Comparison of ENCODE assay signal across 32 cellular contexts in the genomic region with DNA sequence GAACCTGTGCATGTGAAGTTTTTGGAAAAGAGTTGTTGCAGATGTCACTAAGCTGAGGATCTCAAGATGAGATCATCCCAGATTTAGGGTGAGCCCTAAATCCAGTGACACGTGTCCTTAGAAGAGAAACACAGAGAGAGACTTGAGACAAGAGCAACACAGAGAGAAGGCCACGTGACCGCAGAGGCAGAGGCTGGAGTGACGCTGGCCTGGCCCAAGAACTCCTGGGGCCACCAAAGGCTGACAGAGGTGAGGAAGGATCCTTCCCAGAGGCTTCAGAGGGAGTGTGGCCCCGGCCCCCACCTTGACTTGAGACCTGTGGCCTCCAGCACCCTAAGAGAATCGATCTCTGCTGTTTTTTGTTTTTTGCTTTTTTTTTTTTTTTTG. TPM values are rescaled to one million over a fixed set of nuclear protein-coding genes. Genes with fewer than 3 reads are reported as not detected.
DNase-seq lines count a peak whose midpoint lies in the region; ATAC-seq and TF ChIP-seq lines count a peak whose summit lies in the region.
"Had no signal": no experiment of that assay in that cellular context is flagged by ENCODE, and none has a peak within 500 bp of the region (broad histone marks: within the 10 kb centered on the region; RNA-seq: fewer than 3 reads in every experiment).

No MANE protein-coding gene starts in this region.

- H3K36me3 ChIP-seq in CD8-positive, alpha-beta T cell (ENCODE audit: insufficient read depth, low read length) = no peaks in the 10 kb centered on the region
- H3K36me3 ChIP-seq: esophagus muscularis mucosa, gastroesophageal sphincter, sigmoid colon, SJCRH30, thoracic aorta, WERI-Rb-1 had no signal

- H3K27ac Mint-ChIP-seq in activated CD8-positive, alpha-beta T cell treated with anti-CD3 and anti-CD28 coated beads, Interleukin-2, amount 10 ng/mL, durations not matched to agents 7 days and 5 days = peak overlapping the region; percentile 73
- no peak overlapping the region for H3K27ac Mint-ChIP-seq in activated CD8-positive, alpha-beta T cell treated with anti-CD3 and anti-CD28 coated beads for 36 hours
- H3K27ac Mint-ChIP-seq in CD8-positive, alpha-beta T cell = peak overlapping the region; percentile 87
- peak overlapping the region; percentile 75 for H3K27ac Mint-ChIP-seq in activated naive CD8-positive, alpha-beta T cell
- peak overlapping the region; percentile 92 to 96 for H3K27ac Mint-ChIP-seq in natural killer cell
- H3K27ac Mint-ChIP-seq: GM23338 had no signal

- H3K27me3 ChIP-seq in CD8-positive, alpha-beta T cell (ENCODE audit: insufficient read depth, low read length) = no peaks in the 10 kb centered on the region
- H3K27me3 ChIP-seq: esophagus muscularis mucosa, sigmoid colon had no signal

- no peaks in the 10 kb centered on the region for H3K9me3 Mint-ChIP-seq in activated CD8-positive, alpha-beta T cell treated with anti-CD3 and anti-CD28 coated beads, Interleukin-2, amount 10 ng/mL, durations not matched to agents 7 days and 5 days (ENCODE audit: insufficient read depth)
- H3K9me3 Mint-ChIP-seq in activated CD8-positive, alpha-beta T cell treated with anti-CD3 and anti-CD28 coated beads for 36 hours = no peaks in the 10 kb centered on the region
- no peaks in the 10 kb centered on the region for H3K9me3 Mint-ChIP-seq in CD8-positive, alpha-beta T cell
- no peaks in the 10 kb centered on the region for H3K9me3 Mint-ChIP-seq in activated naive CD8-positive, alpha-beta T cell (ENCODE audit: low read depth)
- no peaks in the 10 kb centered on the region for H3K9me3 Mint-ChIP-seq in natural killer cell
- H3K9me3 Mint-ChIP-seq: GM23338 had no signal

- intact Hi-C loops in activated CD8-positive, alpha-beta T cell treated with anti-CD3 and anti-CD28 coated beads for 36 hours (cut with micrococcal nuclease) = no loop called here
- intact Hi-C loops in CD8-positive, alpha-beta T cell (cut with DNase I, micrococcal nuclease) = loop anchor here in 1 of 2 experiments (10.0 kb wide), 1 partner anchor 1778 kb away; a partner anchor contains a TSS
- intact Hi-C loops in natural killer cell (cut with micrococcal nuclease) = loop anchor here (10.0 kb wide), 1 partner anchor 248 kb away; a partner anchor contains a TSS

- no peak overlapping the region for H3K4me3 ChIP-seq in CD8-positive, alpha-beta T cell (ENCODE audit: low read depth, low read length)
- H3K4me3 ChIP-seq: esophagus muscularis mucosa, gastroesophageal sphincter, GM23338, PC-9, sigmoid colon, SJCRH30, thoracic aorta had no signal

- H3K9me3 ChIP-seq in CD8-positive, alpha-beta T cell (ENCODE audit: low read length) = no peaks in the 10 kb centered on the region
- H3K9me3 ChIP-seq: esophagus muscularis mucosa, gastroesophageal sphincter, sigmoid colon, SJCRH30, thoracic aorta had no signal

- H3K4me1 ChIP-seq in CD8-positive, alpha-beta T cell (ENCODE audit: insufficient read depth, low read length) = peaks cover 42% of the 10 kb centered on the region
- H3K4me1 ChIP-seq: SJCRH30 had no signal

- H3K27ac ChIP-seq in CD8-positive, alpha-beta T cell (ENCODE audit: low read depth, low read length) = peak overlapping the region; percentile 9
- H3K27ac ChIP-seq: C4-2B, esophagus muscularis mucosa, gastroesophageal sphincter, PC-9, sigmoid colon, SJCRH30, thoracic aorta, WERI-Rb-1 had no signal

- POLR2A ChIA-PET in activated CD8-positive, alpha-beta T cell treated with anti-CD3 and anti-CD28 coated beads, Interleukin-2, amount 10 ng/mL, durations not matched to agents 7 days and 5 days (lab: Charles Lee) = no interaction called here
- POLR2A ChIA-PET in activated CD8-positive, alpha-beta T cell treated with anti-CD3 and anti-CD28 coated beads for 36 hours (lab: Charles Lee) = interaction anchor here (2.1 kb wide), 1 partner anchor 46 kb away, joined by 7 read pairs; no protein-coding TSS in a partner anchor
- POLR2A ChIA-PET in CD8-positive, alpha-beta T cell (lab: Charles Lee) = interaction anchor here (1.3 to 3.0 kb wide), 3 partner anchors 10 to 20 kb away, joined by 3 to 11 read pairs (median 3); a partner anchor contains a TSS

- DNase-seq in activated CD8-positive, alpha-beta T cell treated with anti-CD3 and anti-CD28 coated beads, Interleukin-2, amount 10 ng/mL, durations not matched to agents 7 days and 5 days = no peak
- DNase-seq in activated CD8-positive, alpha-beta T cell treated with anti-CD3 and anti-CD28 coated beads for 36 hours = no peak
- DNase-seq in CD8-positive, alpha-beta T cell = no peak
- DNase-seq in natural killer cell = no peak
- DNase-seq in DMS53 treated with DMSO at 0.1 percent for 48 hours (lab: John Stamatoyannopoulos, UW; ENCODE audit: unreplicated experiment) = no peak
- no peak for DNase-seq in left lobe of liver (ENCODE audit: low spot score)
- DNase-seq: activated effector memory CD4-positive, alpha-beta T cell treated with anti-CD3 and anti-CD28 coated beads, Interleukin-2, amount 50 U/mL, for 16 hours; DMS153; effector CD4-positive, alpha-beta T cell; GDM1; KG1; NCI-H187; NCI-H2227 treated with DMSO at 0.1 percent for 48 hours; NCI-H774; PC-9; sigmoid colon; SJCRH30; WERI-Rb-1 had no signal

- peaks cover 70% of the 10 kb centered on the region for H3K4me1 Mint-ChIP-seq in activated CD8-positive, alpha-beta T cell treated with anti-CD3 and anti-CD28 coated beads, Interleukin-2, amount 10 ng/mL, durations not matched to agents 7 days and 5 days (ENCODE audit: low read depth)
- peaks cover 35% of the 10 kb centered on the region for H3K4me1 Mint-ChIP-seq in activated CD8-positive, alpha-beta T cell treated with anti-CD3 and anti-CD28 coated beads for 36 hours (ENCODE audit: low read depth)
- peaks cover 46% of the 10 kb centered on the region for H3K4me1 Mint-ChIP-seq in CD8-positive, alpha-beta T cell (ENCODE audit: low read depth)
- H3K4me1 Mint-ChIP-seq in activated naive CD8-positive, alpha-beta T cell (ENCODE audit: low read depth) = peaks cover 37% of the 10 kb centered on the region
- H3K4me1 Mint-ChIP-seq in natural killer cell = peaks cover 43 to 51% of the 10 kb centered on the region in 2 donors
- H3K4me1 Mint-ChIP-seq: GM23338 had no signal

- CTCF ChIA-PET in activated CD8-positive, alpha-beta T cell treated with anti-CD3 and anti-CD28 coated beads, Interleukin-2, amount 10 ng/mL, durations not matched to agents 7 days and 5 days (lab: Charles Lee) = interaction anchor here (1.7 to 2.4 kb wide), 2 partner anchors 10 to 128 kb away, joined by 6 to 10 read pairs; no protein-coding TSS in a partner anchor
- CTCF ChIA-PET in activated CD8-positive, alpha-beta T cell treated with anti-CD3 and anti-CD28 coated beads for 36 hours (lab: Charles Lee) = interaction anchor here (1.0 to 5.2 kb wide), 4 partner anchors 11 to 128 kb away, joined by 3 to 33 read pairs (median 8); no protein-coding TSS in a partner anchor
- CTCF ChIA-PET in CD8-positive, alpha-beta T cell (lab: Charles Lee) = interaction anchor here (0.9 to 16.5 kb wide), 6 partner anchors 8 to 115 kb away, joined by 3 to 265 read pairs (median 6); a partner anchor contains a TSS

- TF ChIP-seq CTCF in activated CD8-positive, alpha-beta T cell treated with anti-CD3 and anti-CD28 coated beads for 36 hours (IDR thresholded peaks at IDR 0.05) = no peak
- no peak for TF ChIP-seq CTCF in CD8-positive, alpha-beta T cell (IDR thresholded peaks at IDR 0.05)
- TF ChIP-seq CTCF in natural killer cell (IDR thresholded peaks at IDR 0.05) = no peak

- H3K4me3 Mint-ChIP-seq in activated CD8-positive, alpha-beta T cell treated with anti-CD3 and anti-CD28 coated beads, Interleukin-2, amount 10 ng/mL, durations not matched to agents 7 days and 5 days = no peak overlapping the region
- H3K4me3 Mint-ChIP-seq in activated CD8-positive, alpha-beta T cell treated with anti-CD3 and anti-CD28 coated beads for 36 hours = no peak overlapping the region
- no peak overlapping the region for H3K4me3 Mint-ChIP-seq in CD8-positive, alpha-beta T cell
- H3K4me3 Mint-ChIP-seq in activated naive CD8-positive, alpha-beta T cell = no peak overlapping the region
- peak overlapping the region; percentile 68 for H3K4me3 Mint-ChIP-seq in natural killer cell
- H3K4me3 Mint-ChIP-seq: GM23338 had no signal

- no peak for ATAC-seq in activated CD8-positive, alpha-beta T cell treated with anti-CD3 and anti-CD28 coated beads, Interleukin-2, amount 10 ng/mL, durations not matched to agents 7 days and 5 days
- no peak for ATAC-seq in activated CD8-positive, alpha-beta T cell treated with anti-CD3 and anti-CD28 coated beads for 36 hours
- ATAC-seq in CD8-positive, alpha-beta T cell = no peak
- no peak for ATAC-seq in natural killer cell
- ATAC-seq in left lobe of liver = no peak
- no peak for ATAC-seq in GM19395 (IDR thresholded peaks at IDR 0.05; ENCODE audit: unreplicated experiment)
- ATAC-seq: gastroesophageal sphincter, GM23338 had no signal

- peaks cover 2% of the 10 kb centered on the region for H3K27me3 Mint-ChIP-seq in activated CD8-positive, alpha-beta T cell treated with anti-CD3 and anti-CD28 coated beads, Interleukin-2, amount 10 ng/mL, durations not matched to agents 7 days and 5 days (ENCODE audit: low read depth)
- no peaks in the 10 kb centered on the region for H3K27me3 Mint-ChIP-seq in activated CD8-positive, alpha-beta T cell treated with anti-CD3 and anti-CD28 coated beads for 36 hours
- no peaks in the 10 kb centered on the region for H3K27me3 Mint-ChIP-seq in CD8-positive, alpha-beta T cell (ENCODE audit: low read depth)
- H3K27me3 Mint-ChIP-seq in activated naive CD8-positive, alpha-beta T cell = no peaks in the 10 kb centered on the region
- no peaks in the 10 kb centered on the region for H3K27me3 Mint-ChIP-seq in natural killer cell (ENCODE audit: low read depth in 2 of 2)

- no peaks in the 10 kb centered on the region for H3K36me3 Mint-ChIP-seq in activated CD8-positive, alpha-beta T cell treated with anti-CD3 and anti-CD28 coated beads, Interleukin-2, amount 10 ng/mL, durations not matched to agents 7 days and 5 days (ENCODE audit: low read depth)
- H3K36me3 Mint-ChIP-seq in activated CD8-positive, alpha-beta T cell treated with anti-CD3 and anti-CD28 coated beads for 36 hours (ENCODE audit: low read depth) = no peaks in the 10 kb centered on the region
- H3K36me3 Mint-ChIP-seq in CD8-positive, alpha-beta T cell = no peaks in the 10 kb centered on the region
- H3K36me3 Mint-ChIP-seq in activated naive CD8-positive, alpha-beta T cell = no peaks in the 10 kb centered on the region
- H3K36me3 Mint-ChIP-seq in natural killer cell = no peaks in the 10 kb centered on the region

RNA-seq across cellular contexts. Expression of a gene that starts 12.1 kb away (rescaled TPM):
- 10 to 100 TPM; 51.4 to 52.1 TPM for total RNA-seq in activated CD8-positive, alpha-beta T cell treated with anti-CD3 and anti-CD28 coated beads, Interleukin-2, amount 10 ng/mL, durations not matched to agents 7 days and 5 days
- 10 to 100 TPM; 19.9 to 20.4 TPM for total RNA-seq in activated CD8-positive, alpha-beta T cell treated with anti-CD3 and anti-CD28 coated beads for 36 hours
- 10 to 100 TPM; 45.4 to 46.2 TPM for total RNA-seq in CD8-positive, alpha-beta T cell
- total RNA-seq in natural killer cell (100 to 1,000 TPM; 194 to 233 (median 202) TPM), left lobe of liver (8.9 TPM)

RNA-seq across cellular contexts. Expression of a gene that starts 24.2 kb away (rescaled TPM):
- total RNA-seq in activated CD8-positive, alpha-beta T cell treated with anti-CD3 and anti-CD28 coated beads, Interleukin-2, amount 10 ng/mL, durations not matched to agents 7 days and 5 days = under 1 TPM in 1 of 2 experiments, not detected in 1; 0.40 TPM
- under 1 TPM in 1 of 2 experiments, not detected in 1; 0.23 TPM for total RNA-seq in activated CD8-positive, alpha-beta T cell treated with anti-CD3 and anti-CD28 coated beads for 36 hours
- under 1 TPM; 0.47 to 0.57 TPM for total RNA-seq in CD8-positive, alpha-beta T cell
- total RNA-seq in natural killer cell = under 1 TPM; 0.12 to 0.33 (median 0.16) TPM
- 5.0 TPM for total RNA-seq in left lobe of liver
- total RNA-seq: activated CD8-positive, alpha-beta memory T cell treated with anti-CD3 and anti-CD28 coated beads for 36 hours; SJCRH30 had no signal

RNA-seq across cellular contexts. Expression of a gene that starts 26.5 kb away (rescaled TPM):
- total RNA-seq in activated CD8-positive, alpha-beta T cell treated with anti-CD3 and anti-CD28 coated beads, Interleukin-2, amount 10 ng/mL, durations not matched to agents 7 days and 5 days = not detected
- not detected for total RNA-seq in activated CD8-positive, alpha-beta T cell treated with anti-CD3 and anti-CD28 coated beads for 36 hours
- total RNA-seq in CD8-positive, alpha-beta T cell = not detected
- total RNA-seq in natural killer cell (1 to 10 TPM in 1 of 3 donors, under 1 TPM in 2; 0.77 to 1.1 (median 0.82) TPM), left lobe of liver (0.15 TPM)
- total RNA-seq: A673; kidney epithelial cell; T-helper 2 cell treated with Interferon-gamma antibody and Interleukin-4, amounts not matched to agents 100 ng/mL and 5 ng/mL, for 36 hours had no signal

RNA-seq across cellular contexts. Expression of a gene that starts 45.9 kb away (rescaled TPM):
- total RNA-seq in activated CD8-positive, alpha-beta T cell treated with anti-CD3 and anti-CD28 coated beads, Interleukin-2, amount 10 ng/mL, durations not matched to agents 7 days and 5 days = not detected
- total RNA-seq in activated CD8-positive, alpha-beta T cell treated with anti-CD3 and anti-CD28 coated beads for 36 hours = under 1 TPM in 1 of 2 experiments, not detected in 1; 0.34 TPM
- total RNA-seq in CD8-positive, alpha-beta T cell = not detected
- total RNA-seq in natural killer cell (under 1 TPM in 2 of 3 donors, not detected in 1; 0.28 to 0.50 TPM), left lobe of liver (not detected)
- total RNA-seq: A673; astrocyte; chondrocyte; esophagus muscularis mucosa; gastroesophageal sphincter; kidney epithelial cell; lung microvascular endothelial cell; PC-9; sigmoid colon; T-helper 2 cell treated with Interferon-gamma antibody and Interleukin-4, amounts not matched to agents 100 ng/mL and 5 ng/mL, for 36 hours; thoracic aorta had no signal
